ENCODE assay signal across 9 cellular contexts in genomic region chr17:62778990-62779681, GRCh38. TPM values are rescaled to one million over a fixed set of nuclear protein-coding genes. Genes with fewer than 3 reads are reported as not detected.
DNase-seq lines count a peak whose midpoint lies in the region; ATAC-seq and TF ChIP-seq lines count a peak whose summit lies in the region.
"Had no signal": no experiment of that assay in that cellular context is flagged by ENCODE, and none has a peak within 500 bp of the region (broad histone marks: within the 10 kb centered on the region; RNA-seq: fewer than 3 reads in every experiment).

No MANE protein-coding gene starts in this region.

- H3K36me3 ChIP-seq in A673 (ENCODE audit: insufficient read depth, low read length, poor library complexity, severe bottlenecking): no peaks in the 10 kb centered on the region
- H3K36me3 ChIP-seq: cardiac muscle cell had no signal

- DNase-seq in AG08396 (ENCODE audit: low spot score): peak; percentile 74
- DNase-seq in M059J (ENCODE audit: low read depth): peak; percentile 96
- DNase-seq in SW480 (ENCODE audit: low spot score): peak; percentile 95
- peak; percentile 86 for DNase-seq in left kidney (ENCODE audit: low read depth, low spot score)
- DNase-seq in A673 (ENCODE audit: low spot score): no peak
- DNase-seq in iPS-NIHi7 (ENCODE audit: extremely low spot score): no peak
- DNase-seq in UCSD-AML1 (lab: John Stamatoyannopoulos, UW; ENCODE audit: unreplicated experiment): no peak

- BruUV-seq in A673 (replicated peaks; lab: Mats Ljungman, UMichigan): no TSS peak

- no peak overlapping the region for H3K4me3 ChIP-seq in A673 (ENCODE audit: low read depth, low read length, poor library complexity, severe bottlenecking)
- H3K4me3 ChIP-seq: cardiac muscle cell had no signal

- POLR2A ChIA-PET in A673 (lab: Charles Lee; ENCODE audit: low non-redundant PET): no interaction called here

- no peaks in the 10 kb centered on the region for H3K4me1 ChIP-seq in A673 (ENCODE audit: insufficient read depth, low read length, poor library complexity, severe bottlenecking)

- no peaks in the 10 kb centered on the region for H3K27me3 ChIP-seq in A673 (replicated peaks; ENCODE audit: insufficient read depth, low read depth, low read length, poor library complexity)
- H3K27me3 ChIP-seq: cardiac muscle cell had no signal

- intact Hi-C loops in A673 (cut with micrococcal nuclease; ENCODE audit: unreplicated experiment): no loop called here

- no peak for ATAC-seq in HG02610 (IDR thresholded peaks at IDR 0.05; ENCODE audit: unreplicated experiment)

- no peak for TF ChIP-seq CTCF in A673 (conservative IDR thresholded peaks at IDR 0.05; ENCODE audit: low read depth, low read length)

- H3K9me3 ChIP-seq in A673 (ENCODE audit: low read depth, low read length, poor library complexity, severe bottlenecking): no peaks in the 10 kb centered on the region

- H3K27ac ChIP-seq in A673 (ENCODE audit: low read depth, low read length, poor library complexity, severe bottlenecking): no peak overlapping the region
- H3K27ac ChIP-seq: cardiac muscle cell had no signal

- CTCF ChIA-PET in A673 (lab: Charles Lee): no interaction called here

RNA-seq across cellular contexts. Expression of gene MARCHF10, which starts 29.0 kb away (rescaled TPM):
- total RNA-seq in M059J (2014; rRNA removed; shearing (Covaris generic)): 0.05 TPM in 1 of 2 replicates, not detected in the other
- not detected in 2 replicates for total RNA-seq in A673 (2021)

Comparison
In these comparisons a context has a peak if more than half of its experiments do, and no peak if none do; other contexts are left out.
1. DNase-seq: peak in AG08396 (single experiment), M059J (single experiment), SW480 (single experiment) and left kidney (single experiment); none in A673 (single experiment), iPS-NIHi7 (single experiment) and UCSD-AML1 (single experiment).